15 cellular contexts compared by ENCODE assay signal in the genomic region with DNA sequence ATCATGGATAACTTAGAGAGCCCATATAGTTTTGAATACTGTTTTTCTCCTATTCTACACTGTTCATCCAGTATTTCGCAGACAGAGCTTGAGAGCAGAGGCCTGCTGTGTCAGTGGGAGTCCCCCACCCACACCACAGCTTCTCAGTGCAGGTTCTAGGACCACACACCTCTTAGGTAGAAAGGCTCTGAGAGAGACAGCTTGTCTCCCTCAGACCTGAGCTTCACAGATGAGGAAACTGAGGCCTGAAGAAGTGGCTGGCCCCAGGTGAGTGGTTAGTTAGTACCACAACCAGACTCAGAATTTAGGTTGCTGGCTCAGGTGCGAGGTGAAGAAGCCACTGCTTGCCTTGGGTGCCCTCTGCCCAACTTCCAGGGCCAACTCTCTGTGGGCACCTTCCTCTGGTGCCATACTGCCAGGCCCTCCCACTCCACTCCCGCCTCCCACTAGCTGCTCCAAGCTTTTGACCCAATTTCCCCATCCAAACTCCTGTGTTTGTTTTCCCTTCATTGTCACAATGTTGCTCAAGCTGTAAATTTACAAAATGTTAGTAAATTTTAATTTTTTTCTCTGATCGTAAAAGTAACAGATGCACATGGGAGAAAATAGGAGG. TPM values are rescaled to one million over a fixed set of nuclear protein-coding genes. Genes with fewer than 3 reads are reported as not detected.
A peak's percentile ranks its signal among the peaks of the same experiment; 100 is the strongest.
DNase-seq lines count a peak whose midpoint lies in the region; ATAC-seq, FAIRE-seq and TF ChIP-seq lines count a peak whose summit lies in the region.
"Had no signal": no experiment of that assay in that cellular context is flagged by ENCODE, and none has a peak within 500 bp of the region (broad histone marks: within the 10 kb centered on the region; RNA-seq: fewer than 3 reads in every experiment).

No MANE protein-coding gene starts in this region.

- H3K36me3 ChIP-seq in HEK293 (ENCODE audit: control insufficient read depth in 2 of 2, insufficient read depth in 1 of 2, low read length in 2 of 2) = no peaks in the 10 kb centered on the region
- H3K36me3 ChIP-seq: BLaER1 had no signal

- H3K27ac ChIP-seq in HEK293 (ENCODE audit: extremely low read depth, low read depth, low read length) = no peak overlapping the region
- H3K27ac ChIP-seq: BLaER1, HL-60 had no signal

- no peak overlapping the region for H3K4me3 ChIP-seq in HEK293 (ENCODE audit: low read depth, low read length)
- H3K4me3 ChIP-seq: BLaER1, K562 had no signal

- no peak for FAIRE-seq in H54 (lab: Jason Lieb, UNC)
- FAIRE-seq: K562 had no signal

- ATAC-seq in activated T-cell treated with anti-CD3 and anti-CD28 coated beads, Interleukin-2, amount 50 U/mL, for 4 hours = peak; percentile 49 to 58
- ATAC-seq in activated naive CD8-positive, alpha-beta T cell treated with anti-CD3 and anti-CD28 coated beads, Interleukin-2, amount 50 U/mL, for 24 hours = peak; percentile 55
- peak; percentile 53 for ATAC-seq in stimulated activated naive CD8-positive, alpha-beta T cell treated with anti-CD3 and anti-CD28 coated beads, Interleukin-15, Interleukin-2, amounts not matched to agents 100 U/mL and 50 U/mL, for 24 hours
- ATAC-seq in HG03432 (IDR thresholded peaks at IDR 0.05; ENCODE audit: unreplicated experiment) = no peak
- ATAC-seq: K562 had no signal

- H3K4me1 Mint-ChIP-seq in activated T-cell treated with anti-CD3 and anti-CD28 coated beads, Interleukin-2, amount 50 U/mL, for 4 hours (ENCODE audit: low read depth) = peaks cover 15% of the 10 kb centered on the region
- H3K4me1 Mint-ChIP-seq in activated naive CD8-positive, alpha-beta T cell treated with anti-CD3 and anti-CD28 coated beads, Interleukin-2, amount 50 U/mL, for 24 hours = peaks cover 53% of the 10 kb centered on the region

- no peak overlapping the region for H3K4me3 Mint-ChIP-seq in activated T-cell treated with anti-CD3 and anti-CD28 coated beads, Interleukin-2, amount 50 U/mL, for 4 hours
- H3K4me3 Mint-ChIP-seq in activated naive CD8-positive, alpha-beta T cell treated with anti-CD3 and anti-CD28 coated beads, Interleukin-2, amount 50 U/mL, for 24 hours = no peak overlapping the region

- CTCF ChIA-PET in HEK293 (lab: Yijun Ruan, JAX) = interaction anchor here (0.6 to 2.3 kb wide), 6 partner anchors 9 to 294 kb away, joined by 3 to 18 read pairs (median 4); no protein-coding TSS in a partner anchor

- no peaks in the 10 kb centered on the region for H3K36me3 Mint-ChIP-seq in activated T-cell treated with anti-CD3 and anti-CD28 coated beads, Interleukin-2, amount 50 U/mL, for 4 hours (ENCODE audit: insufficient read depth)
- H3K36me3 Mint-ChIP-seq in activated naive CD8-positive, alpha-beta T cell treated with anti-CD3 and anti-CD28 coated beads, Interleukin-2, amount 50 U/mL, for 24 hours (ENCODE audit: low read depth) = no peaks in the 10 kb centered on the region

- H3K27ac Mint-ChIP-seq in activated naive CD8-positive, alpha-beta T cell treated with anti-CD3 and anti-CD28 coated beads, Interleukin-2, amount 50 U/mL, for 24 hours = no peak overlapping the region

- TF ChIP-seq POLR2A in H54 (IDR thresholded peaks at IDR 0.05; ENCODE audit: low read depth, low read length) = no peak

- TF ChIP-seq CTCF in HEK293 (tag by site-specific recombination; IDR thresholded peaks at IDR 0.05) = no peak

- no peaks in the 10 kb centered on the region for H3K9me3 ChIP-seq in HEK293 (ENCODE audit: control insufficient read depth, insufficient read depth, low read depth, low read length)
- H3K9me3 ChIP-seq: BLaER1 had no signal

- no peaks in the 10 kb centered on the region for H3K9me3 Mint-ChIP-seq in activated T-cell treated with anti-CD3 and anti-CD28 coated beads, Interleukin-2, amount 50 U/mL, for 4 hours
- peaks cover 4% of the 10 kb centered on the region for H3K9me3 Mint-ChIP-seq in activated naive CD8-positive, alpha-beta T cell treated with anti-CD3 and anti-CD28 coated beads, Interleukin-2, amount 50 U/mL, for 24 hours

- POLR2A ChIA-PET in HEK293 (lab: Yijun Ruan, JAX) = no interaction called here

- no peak for DNase-seq in activated T-cell treated with anti-CD3 and anti-CD28 coated beads, Interleukin-2, amount 50 U/mL, for 4 hours
- DNase-seq in activated T-cell treated with anti-CD3 and anti-CD28 coated beads for 4 hours (no peak), H54 (ENCODE audit: insufficient read length, low spot score) (no peak)
- DNase-seq in activated naive CD8-positive, alpha-beta T cell treated with anti-CD3 and anti-CD28 coated beads, Interleukin-2, amount 50 U/mL, for 24 hours = no peak
- DNase-seq in stimulated activated naive CD8-positive, alpha-beta T cell treated with anti-CD3 and anti-CD28 coated beads, Interleukin-15, Interleukin-2, amounts not matched to agents 100 U/mL and 50 U/mL, for 24 hours = no peak
- DNase-seq: DMS 273 treated with DMSO at 0.1 percent for 48 hours, GOT3, NCI-H1436, NCI-H2081 treated with DMSO at 0.1 percent for 48 hours, NCI-H524 had no signal

- no peaks in the 10 kb centered on the region for H3K27me3 Mint-ChIP-seq in activated T-cell treated with anti-CD3 and anti-CD28 coated beads, Interleukin-2, amount 50 U/mL, for 4 hours (ENCODE audit: low read depth)
- peaks cover 10% of the 10 kb centered on the region for H3K27me3 Mint-ChIP-seq in activated naive CD8-positive, alpha-beta T cell treated with anti-CD3 and anti-CD28 coated beads, Interleukin-2, amount 50 U/mL, for 24 hours

- no peaks in the 10 kb centered on the region for H3K4me1 ChIP-seq in HEK293 (ENCODE audit: control insufficient read depth, insufficient read depth, low read length)

TF ChIP-seq in HEK293, 187 proteins besides CTCF, POLR2A, EP300 and RAD21:
- TF ChIP-seq ZFHX2 (tag by site-specific recombination; conservative IDR thresholded peaks at IDR 0.05) = peak; percentile 50; the same call in 1 of the 2 replicates
- TF ChIP-seq, protein P1, sequence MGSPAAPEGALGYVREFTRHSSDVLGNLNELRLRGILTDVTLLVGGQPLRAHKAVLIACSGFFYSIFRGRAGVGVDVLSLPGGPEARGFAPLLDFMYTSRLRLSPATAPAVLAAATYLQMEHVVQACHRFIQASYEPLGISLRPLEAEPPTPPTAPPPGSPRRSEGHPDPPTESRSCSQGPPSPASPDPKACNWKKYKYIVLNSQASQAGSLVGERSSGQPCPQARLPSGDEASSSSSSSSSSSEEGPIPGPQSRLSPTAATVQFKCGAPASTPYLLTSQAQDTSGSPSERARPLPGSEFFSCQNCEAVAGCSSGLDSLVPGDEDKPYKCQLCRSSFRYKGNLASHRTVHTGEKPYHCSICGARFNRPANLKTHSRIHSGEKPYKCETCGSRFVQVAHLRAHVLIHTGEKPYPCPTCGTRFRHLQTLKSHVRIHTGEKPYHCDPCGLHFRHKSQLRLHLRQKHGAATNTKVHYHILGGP (tag by site-specific recombination; IDR thresholded peaks at IDR 0.05) = no peak
- peak; percentile 36; the same call in 1 of the 2 replicates for TF ChIP-seq EGR2 (tag by site-specific recombination; IDR thresholded peaks at IDR 0.05; ENCODE audit: low read depth)
TF ChIP-seq in HEK293: peak in this region for 2.

RNA-seq across cellular contexts. Expression of a gene that starts 7.6 kb away (rescaled TPM):
- 10 to 100 TPM; 18.4 to 26.6 (median 23.7) TPM for total RNA-seq in activated T-cell treated with anti-CD3 and anti-CD28 coated beads, Interleukin-2, amount 50 U/mL, for 4 hours

RNA-seq across cellular contexts. Expression of a gene that starts 28.5 kb away (rescaled TPM):
- total RNA-seq in activated T-cell treated with anti-CD3 and anti-CD28 coated beads, Interleukin-2, amount 50 U/mL, for 4 hours = 10 to 100 TPM; 68.5 to 74.2 (median 73.7) TPM

RNA-seq across cellular contexts. Expression of a gene that starts 38.3 kb away (rescaled TPM):
- total RNA-seq in activated T-cell treated with anti-CD3 and anti-CD28 coated beads, Interleukin-2, amount 50 U/mL, for 4 hours = 100 to 1,000 TPM in 2 of 3 donors, 10 to 100 TPM in 1; 88.4 to 110 (median 109) TPM
